Comparison of ENCODE assay signal across 22 cellular contexts in genomic region chr1:199665371-199665770, GRCh38.
"Had no signal": no experiment of that assay in that cellular context is flagged by ENCODE, and none has a peak within 500 bp of the region (broad histone marks: within the 10 kb centered on the region; RNA-seq: fewer than 3 reads in every experiment).

No MANE protein-coding gene starts in this region.

- H3K4me3 Mint-ChIP-seq: activated CD4-positive, alpha-beta memory T cell treated with anti-CD3 and anti-CD28 coated beads for 36 hours; activated CD4-positive, alpha-beta T cell treated with anti-CD3 and anti-CD28 coated beads, Interleukin-2, amount 10 ng/mL, durations not matched to agents 7 days and 5 days; activated naive CD4-positive, alpha-beta T cell treated with anti-CD3 and anti-CD28 coated beads, Interleukin-2, amount 10 ng/mL, durations not matched to agents 7 days and 5 days; activated naive CD8-positive, alpha-beta T cell treated with anti-CD3 and anti-CD28 coated beads for 36 hours; activated T-helper 17 cell treated with anti-CD3 and anti-CD28 coated beads, Interleukin-2, amount 50 U/mL, for 72 hours; dendritic cell treated with granulocyte-macrophage colony-stimulating factor and Interleukin-4, amounts not matched to agents 40 ng/mL and 50 ng/mL, for 4 days had no signal

- H3K36me3 Mint-ChIP-seq: activated CD4-positive, alpha-beta memory T cell treated with anti-CD3 and anti-CD28 coated beads for 36 hours; activated naive CD4-positive, alpha-beta T cell treated with anti-CD3 and anti-CD28 coated beads, Interleukin-2, amount 10 ng/mL, durations not matched to agents 7 days and 5 days; activated naive CD8-positive, alpha-beta T cell treated with anti-CD3 and anti-CD28 coated beads for 36 hours had no signal

- H3K4me1 Mint-ChIP-seq: activated CD4-positive, alpha-beta T cell treated with anti-CD3 and anti-CD28 coated beads, Interleukin-2, amount 10 ng/mL, durations not matched to agents 7 days and 5 days; activated naive CD4-positive, alpha-beta T cell treated with anti-CD3 and anti-CD28 coated beads, Interleukin-2, amount 10 ng/mL, durations not matched to agents 7 days and 5 days; activated naive CD8-positive, alpha-beta T cell treated with anti-CD3 and anti-CD28 coated beads for 36 hours; activated T-helper 17 cell treated with anti-CD3 and anti-CD28 coated beads, Interleukin-2, amount 50 U/mL, for 72 hours had no signal

- H3K27me3 Mint-ChIP-seq: activated naive CD4-positive, alpha-beta T cell treated with anti-CD3 and anti-CD28 coated beads, Interleukin-2, amount 10 ng/mL, durations not matched to agents 7 days and 5 days; dendritic cell treated with granulocyte-macrophage colony-stimulating factor and Interleukin-4, amounts not matched to agents 40 ng/mL and 50 ng/mL, for 4 days had no signal

- DNase-seq: activated CD4-positive, alpha-beta memory T cell treated with anti-CD3 and anti-CD28 coated beads for 36 hours; activated CD4-positive, alpha-beta T cell treated with anti-CD3 and anti-CD28 coated beads, Interleukin-2, amount 10 ng/mL, durations not matched to agents 7 days and 5 days; activated CD4-positive, CD25-positive, alpha-beta regulatory T cell; activated CD8-positive, alpha-beta memory T cell treated with anti-CD3 and anti-CD28 coated beads for 24 hours; activated gamma-delta T cell; activated naive CD4-positive, alpha-beta T cell treated with anti-CD3 and anti-CD28 coated beads, Interleukin-2, amount 10 ng/mL, durations not matched to agents 7 days and 5 days; activated naive CD8-positive, alpha-beta T cell treated with anti-CD3 and anti-CD28 coated beads for 36 hours; activated T-cell treated with anti-CD3 and anti-CD28 coated beads for 4 hours; activated T-cell treated with anti-CD3 and anti-CD28 coated beads, Interleukin-2, amount 50 U/mL, for 48 hours; brain microvascular endothelial cell; MG63; MV-4-11; NCI-H1092 treated with DMSO at 0.1 percent for 48 hours; NCI-H1930; NCI-H446; NCI-H526; NCI-H82; PC-9; SHP77 treated with DMSO at 0.1 percent for 48 hours; T-helper 1 cell had no signal

- H3K27ac Mint-ChIP-seq: activated CD4-positive, alpha-beta memory T cell treated with anti-CD3 and anti-CD28 coated beads for 36 hours; activated CD4-positive, alpha-beta T cell treated with anti-CD3 and anti-CD28 coated beads, Interleukin-2, amount 10 ng/mL, durations not matched to agents 7 days and 5 days; activated naive CD4-positive, alpha-beta T cell treated with anti-CD3 and anti-CD28 coated beads, Interleukin-2, amount 10 ng/mL, durations not matched to agents 7 days and 5 days; activated naive CD8-positive, alpha-beta T cell treated with anti-CD3 and anti-CD28 coated beads for 36 hours; activated T-helper 17 cell treated with anti-CD3 and anti-CD28 coated beads, Interleukin-2, amount 50 U/mL, for 72 hours; dendritic cell treated with granulocyte-macrophage colony-stimulating factor and Interleukin-4, amounts not matched to agents 40 ng/mL and 50 ng/mL, for 4 days had no signal

- H3K9me3 Mint-ChIP-seq: activated CD4-positive, alpha-beta memory T cell treated with anti-CD3 and anti-CD28 coated beads for 36 hours; activated CD4-positive, alpha-beta T cell treated with anti-CD3 and anti-CD28 coated beads, Interleukin-2, amount 10 ng/mL, durations not matched to agents 7 days and 5 days; activated naive CD4-positive, alpha-beta T cell treated with anti-CD3 and anti-CD28 coated beads, Interleukin-2, amount 10 ng/mL, durations not matched to agents 7 days and 5 days; activated naive CD8-positive, alpha-beta T cell treated with anti-CD3 and anti-CD28 coated beads for 36 hours; activated T-helper 17 cell treated with anti-CD3 and anti-CD28 coated beads, Interleukin-2, amount 50 U/mL, for 72 hours; dendritic cell treated with granulocyte-macrophage colony-stimulating factor and Interleukin-4, amounts not matched to agents 40 ng/mL and 50 ng/mL, for 4 days had no signal
